ENCODE assay signal across 17 cellular contexts in genomic region chr11:17839973-17840611, GRCh38.
DNase-seq lines count a peak whose midpoint lies in the region; FAIRE-seq and TF ChIP-seq lines count a peak whose summit lies in the region.
"Had no signal": no experiment of that assay in that cellular context is flagged by ENCODE, and none has a peak within 500 bp of the region (broad histone marks: within the 10 kb centered on the region; RNA-seq: fewer than 3 reads in every experiment).

No MANE protein-coding gene starts in this region.

- no peak overlapping the region for H3K4me3 Mint-ChIP-seq in chondrocyte (ENCODE audit: unreplicated experiment)

- no peak overlapping the region for H3K14ac ChIP-seq in trophoblast cell (ENCODE audit: low read length)

- H3K79me2 ChIP-seq in trophoblast cell (ENCODE audit: control insufficient read depth, insufficient read depth, low read length, poor library complexity): no peaks in the 10 kb centered on the region

- H3K4me2 ChIP-seq in trophoblast cell (ENCODE audit: low read length): no peak overlapping the region
- H3K4me2 ChIP-seq: BLaER1 had no signal

- no peak overlapping the region for H2BK12ac ChIP-seq in trophoblast cell (ENCODE audit: low read length)

- H3K4me3 ChIP-seq in trophoblast cell (ENCODE audit: low read depth, low read length) (no peak overlapping the region), small intestine (ENCODE audit: low read depth in 1 of 2, low read length in 2 of 2) (no peak overlapping the region), stomach (no peak overlapping the region)
- H3K4me3 ChIP-seq: BLaER1, heart right ventricle, pancreas had no signal

- no peak overlapping the region for H4K91ac ChIP-seq in trophoblast cell (ENCODE audit: low read depth, low read length)

- H2AFZ ChIP-seq in trophoblast cell (ENCODE audit: insufficient read depth, low read length, poor library complexity): no peak overlapping the region

- no peaks in the 10 kb centered on the region for H3K79me1 ChIP-seq in trophoblast cell (ENCODE audit: low read length)

- H3K36me3 Mint-ChIP-seq in chondrocyte (ENCODE audit: low read depth): no peaks in the 10 kb centered on the region

- no peak overlapping the region for H4K12ac ChIP-seq in trophoblast cell (ENCODE audit: low read depth, low read length)

- no peak overlapping the region for H2BK5ac ChIP-seq in trophoblast cell (ENCODE audit: low read depth, low read length, poor library complexity)

- H3K27ac Mint-ChIP-seq in chondrocyte (ENCODE audit: unreplicated experiment): peak overlapping the region; percentile 68

- peaks cover 6% of the 10 kb centered on the region for H3K4me1 Mint-ChIP-seq in chondrocyte (ENCODE audit: low read depth)

- WGBS in trophoblast cell (ENCODE audit: extremely low coverage, insufficient coverage, insufficient read length): no CpG with 5 or more reads among the region's 5 CpGs
- 88 to 93% (median 90%) methylated on average over 5 of the region's 5 CpGs for WGBS in small intestine, 3 donors
- 88 to 92% (median 90%) methylated on average over 5 of the region's 5 CpGs for WGBS in stomach, 5 donors

- H3K18ac ChIP-seq in trophoblast cell (ENCODE audit: low read length): no peak overlapping the region

- no peaks in the 10 kb centered on the region for H3K27me3 Mint-ChIP-seq in chondrocyte (ENCODE audit: low read depth)

- H3K27ac ChIP-seq in trophoblast cell (ENCODE audit: low read depth, low read length) (no peak overlapping the region), small intestine (ENCODE audit: low read depth in 1 of 2, low read length in 1 of 2) (no peak overlapping the region), stomach (no peak overlapping the region)
- H3K27ac ChIP-seq: BLaER1, heart right ventricle, pancreas had no signal

- H3K4me1 ChIP-seq in trophoblast cell (ENCODE audit: control insufficient read depth in 1 of 2, insufficient read depth in 2 of 2, low read length in 2 of 2) (no peaks in the 10 kb centered on the region), small intestine (ENCODE audit: control insufficient read depth in 2 of 2, insufficient read depth in 1 of 2, low read depth in 1 of 2, low read length in 1 of 2) (no peaks in the 10 kb centered on the region), stomach (peaks cover 0 to 5% (median 0%) of the 10 kb centered on the region in 4 donors)
- H3K4me1 ChIP-seq: BLaER1, pancreas had no signal

- no peaks in the 10 kb centered on the region for H3K27me3 ChIP-seq in trophoblast cell (ENCODE audit: insufficient read depth, low read length)
- no peaks in the 10 kb centered on the region for H3K27me3 ChIP-seq in small intestine (ENCODE audit: control insufficient read depth in 2 of 2, insufficient read depth in 2 of 2, low read length in 2 of 2)
- H3K27me3 ChIP-seq in stomach: no peaks in the 10 kb centered on the region
- H3K27me3 ChIP-seq: BLaER1, heart right ventricle, pancreas had no signal

- TF ChIP-seq CTCF in chondrocyte (IDR thresholded peaks at IDR 0.05) (no peak), stomach (IDR thresholded peaks at IDR 0.05) (no peak)

- peak overlapping the region; percentile 2 for H3K9ac ChIP-seq in trophoblast cell (ENCODE audit: low read length)
- H3K9ac ChIP-seq: BLaER1 had no signal

- no peaks in the 10 kb centered on the region for H3K9me3 Mint-ChIP-seq in chondrocyte (ENCODE audit: low read depth)

- TF ChIP-seq EP300 in stomach (IDR thresholded peaks at IDR 0.05): no peak

- peak; percentile 54 for DNase-seq in Daoy (ENCODE audit: low read depth)
- peak; percentile 35 for DNase-seq in NCI-H2107 (lab: John Stamatoyannopoulos, UW)
- DNase-seq in chondrocyte (ENCODE audit: low spot score): no peak
- no peak for DNase-seq in trophoblast cell
- DNase-seq in activated CD4-positive, alpha-beta T cell treated with anti-CD3 and anti-CD28 coated beads, Interleukin-2, amount 50 U/mL, for 48 hours: no peak
- no peak for DNase-seq in DMS79 (lab: John Stamatoyannopoulos, UW)
- no peak for DNase-seq in small intestine
- DNase-seq in stomach: no peak
- DNase-seq: activated CD4-positive, alpha-beta T cell treated with anti-CD3 and anti-CD28 coated beads for 1 hour; activated T-cell treated with anti-CD3 and anti-CD28 coated beads, Interleukin-2, amount 50 U/mL, for 1 hour; cerebellar nuclear complex; heart right ventricle; kidney; NCI-H1417 treated with DMSO at 0.1 percent for 48 hours; pancreas; RPMI8226 had no signal

- H4K8ac ChIP-seq in trophoblast cell (ENCODE audit: low read depth, low read length): no peak overlapping the region

- H3K36me3 ChIP-seq in trophoblast cell (ENCODE audit: control insufficient read depth in 1 of 2, insufficient read depth in 2 of 2, low read length in 2 of 2) (no peaks in the 10 kb centered on the region), small intestine (ENCODE audit: control insufficient read depth in 2 of 2, insufficient read depth in 2 of 2, low read length in 2 of 2) (no peaks in the 10 kb centered on the region), stomach (no peaks in the 10 kb centered on the region)
- H3K36me3 ChIP-seq: BLaER1, heart right ventricle, pancreas had no signal

- no peak overlapping the region for H3K23ac ChIP-seq in trophoblast cell (ENCODE audit: low read length)

- H3K4ac ChIP-seq in trophoblast cell (ENCODE audit: low read depth, low read length): no peak overlapping the region

- no peaks in the 10 kb centered on the region for H3K9me3 ChIP-seq in trophoblast cell (ENCODE audit: insufficient read depth, low read depth, low read length)
- H3K9me3 ChIP-seq in small intestine (ENCODE audit: control insufficient read depth, low read depth): no peaks in the 10 kb centered on the region
- H3K9me3 ChIP-seq in stomach: no peaks in the 10 kb centered on the region
- H3K9me3 ChIP-seq: BLaER1, heart right ventricle, pancreas had no signal

- TF ChIP-seq POLR2A in stomach (IDR thresholded peaks at IDR 0.05): no peak

- no peak overlapping the region for H2AK5ac ChIP-seq in trophoblast cell (ENCODE audit: low read length)

- intact Hi-C loops in stomach (cut with DNase I; ENCODE audit: low total_unique reads): no loop called here

- no peak for FAIRE-seq in small intestine (lab: Jason Lieb, UNC)
- FAIRE-seq: kidney, pancreas had no signal

- H2BK120ac ChIP-seq in trophoblast cell (ENCODE audit: insufficient read depth, low read length, poor library complexity): no peak overlapping the region

Comparison
In these comparisons a context has a peak if more than half of its experiments do, and no peak if none do; other contexts are left out.
1. DNase-seq: peak in Daoy (single experiment) and NCI-H2107 (single experiment); none in chondrocyte (single experiment), trophoblast cell (0 of 2), activated CD4-positive, alpha-beta T cell treated with anti-CD3 and anti-CD28 coated beads, Interleukin-2, amount 50 U/mL, for 48 hours (0 of 2), DMS79 (single experiment), small intestine (single experiment) and stomach (single experiment).